ENCODE assay signal across 26 cellular contexts in genomic region chr6:108665495-108666196, GRCh38.
DNase-seq lines count a peak whose midpoint lies in the region; ATAC-seq, FAIRE-seq and TF ChIP-seq lines count a peak whose summit lies in the region.
"Had no signal": no experiment of that assay in that cellular context is flagged by ENCODE, and none has a peak within 500 bp of the region (broad histone marks: within the 10 kb centered on the region; RNA-seq: fewer than 3 reads in every experiment).

No MANE protein-coding gene starts in this region.

- H3K9ac ChIP-seq in HepG2 (ENCODE audit: insufficient read depth, low read depth, low read length) (no peak overlapping the region), PC-3 (ENCODE audit: low read length) (no peak overlapping the region)

- TF ChIP-seq CTCF in HepG2 (CRISPR knock-in tag; IDR thresholded peaks at IDR 0.05): no peak
- no peak for TF ChIP-seq CTCF in right lobe of liver (IDR thresholded peaks at IDR 0.05)
- TF ChIP-seq CTCF in PC-3 (conservative IDR thresholded peaks at IDR 0.05; ENCODE audit: low read depth, low read length): no peak
- no peak for TF ChIP-seq CTCF in OCI-LY7 (conservative IDR thresholded peaks at IDR 0.05; ENCODE audit: low read length)
- TF ChIP-seq CTCF in coronary artery (IDR thresholded peaks at IDR 0.05): no peak
- TF ChIP-seq CTCF in tibial artery (IDR thresholded peaks at IDR 0.05): no peak

- H3K27ac ChIP-seq in HepG2 (ENCODE audit: extremely low read length, insufficient read depth, low read length) (no peak overlapping the region), right lobe of liver (no peak overlapping the region), PC-3 (ENCODE audit: low read length) (0 out of 2 replicates have a peak overlapping the region, but pooled peaks have one; percentile 2), epithelial cell of prostate (peak overlapping the region; percentile 11), OCI-LY7 (ENCODE audit: low read depth, low read length, poor library complexity, severe bottlenecking) (no peak overlapping the region), coronary artery (no peak overlapping the region), tibial artery (no peak overlapping the region)
- H3K27ac ChIP-seq: adrenal gland, brain microvascular endothelial cell, HL-60 had no signal

- H3K4me3 ChIP-seq in HepG2 (replicated peaks in 1 of 3; ENCODE audit: insufficient read depth in 1 of 3, low read depth in 2 of 3, low read length in 3 of 3) (no peak overlapping the region), right lobe of liver (no peak overlapping the region), PC-3 (ENCODE audit: low read length) (no peak overlapping the region), OCI-LY7 (ENCODE audit: low read depth, low read length, poor library complexity, severe bottlenecking) (no peak overlapping the region), coronary artery (no peak overlapping the region), tibial artery (no peak overlapping the region)
- H3K4me3 ChIP-seq: adrenal gland had no signal

- H3K4me2 ChIP-seq in HepG2 (ENCODE audit: low read depth, low read length) (no peak overlapping the region), PC-3 (ENCODE audit: low read length) (no peak overlapping the region), OCI-LY7 (ENCODE audit: low read length) (no peak overlapping the region)

- CTCF ChIA-PET in HepG2 (lab: Yijun Ruan, JAX; ENCODE audit: low intra/inter-chr PET ratio, low total read pairs) (no interaction called here), PC-3 (lab: Charles Lee) (no interaction called here), OCI-LY7 (lab: Charles Lee; ENCODE audit: unreplicated experiment) (no interaction called here)

- no peak for TF ChIP-seq POLR2A in HepG2 (IDR thresholded peaks at IDR 0.05; ENCODE audit: insufficient read depth in 1 of 2, low read depth in 2 of 2, low read length in 2 of 2)
- no peak for TF ChIP-seq POLR2A in right lobe of liver (IDR thresholded peaks at IDR 0.05)

- ATAC-seq in HepG2 (no peak), right lobe of liver (no peak), PC-3 (no peak)
- ATAC-seq: left lobe of liver; naive thymus-derived CD8-positive, alpha-beta T cell had no signal

- H3K27me3 ChIP-seq in HepG2 (ENCODE audit: control insufficient read depth in 1 of 2, insufficient read depth in 2 of 2, low read length in 2 of 2): no peaks in the 10 kb centered on the region
- no peaks in the 10 kb centered on the region for H3K27me3 ChIP-seq in right lobe of liver
- no peaks in the 10 kb centered on the region for H3K27me3 ChIP-seq in PC-3 (ENCODE audit: low read length)
- H3K27me3 ChIP-seq in tibial artery: no peaks in the 10 kb centered on the region
- H3K27me3 ChIP-seq: adrenal gland, brain microvascular endothelial cell had no signal

- FAIRE-seq in HepG2 (lab: Jason Lieb, UNC): no peak
- FAIRE-seq: small intestine had no signal

- no peak for TF ChIP-seq EP300 in HepG2 (IDR thresholded peaks at IDR 0.05; ENCODE audit: low read depth in 2 of 2, low read length in 2 of 2)
- TF ChIP-seq EP300 in HepG2 (CRISPR knock-in tag; IDR thresholded peaks at IDR 0.05; ENCODE audit: borderline replicate concordance): no peak

- DNase-seq in HepG2 (ENCODE audit: low spot score) (no peak), right lobe of liver (no peak), PC-3 (peak; percentile 18), epithelial cell of prostate (ENCODE audit: low read depth, low spot score) (no peak), OCI-LY7 (ENCODE audit: low spot score) (no peak), coronary artery (ENCODE audit: low spot score) (no peak), tibial artery (no peak)
- DNase-seq: activated B cell treated with CpG ODN at 0.5 μM for 24 hours; activated effector memory CD4-positive, alpha-beta T cell treated with Interleukin-2 at 50 U/mL for 16 hours; adrenal gland; brain microvascular endothelial cell; effector memory CD4-positive, alpha-beta T cell; foreskin melanocyte; H7; naive thymus-derived CD8-positive, alpha-beta T cell; NCI-H1105 treated with DMSO at 0.1 percent for 48 hours; NCI-H2029 treated with DMSO at 0.1 percent for 48 hours; NCI-H345; NCI-H82; SIG-M5; small intestine; stimulated activated CD4-positive, alpha-beta T cell treated with anti-CD3 and anti-CD28 coated beads, Interleukin-2, amount 100 ng/mL, for 48 hours; stimulated activated naive CD4-positive, alpha-beta T cell; SW 1271 had no signal

- no peak for TF ChIP-seq RAD21 in HepG2 (CRISPR knock-in tag; IDR thresholded peaks at IDR 0.05)

- H3K36me3 ChIP-seq in HepG2 (replicated peaks in 1 of 2; ENCODE audit: control insufficient read depth in 1 of 2, insufficient read depth in 2 of 2, low read length in 2 of 2) (peaks cover 8 to 44% of the 10 kb centered on the region in 2 experiments; a peak in 4 of 5 replicates), right lobe of liver (peaks cover 0 to 29% (median 5%) of the 10 kb centered on the region in 4 donors), PC-3 (ENCODE audit: low read depth, low read length) (peaks cover 14% of the 10 kb centered on the region), OCI-LY7 (ENCODE audit: insufficient read depth, low read length) (no peaks in the 10 kb centered on the region), tibial artery (peaks cover 34 to 51% (median 38%) of the 10 kb centered on the region in 3 donors)

- H3F3A ChIP-seq in PC-3 (ENCODE audit: low read length, unreplicated experiment): no peaks in the 10 kb centered on the region

- no peaks in the 10 kb centered on the region for H3K9me2 ChIP-seq in PC-3 (replicated peaks; ENCODE audit: low read length)
- no peaks in the 10 kb centered on the region for H3K9me2 ChIP-seq in OCI-LY7 (ENCODE audit: insufficient read depth, low read length)

- H3K79me2 ChIP-seq in HepG2 (ENCODE audit: insufficient read depth, low read length) (peaks cover 26% of the 10 kb centered on the region), PC-3 (ENCODE audit: low read length) (peaks cover 73% of the 10 kb centered on the region), OCI-LY7 (ENCODE audit: insufficient read depth, low read depth, low read length) (no peaks in the 10 kb centered on the region)

- H3K9me3 ChIP-seq in HepG2 (ENCODE audit: low read length) (no peaks in the 10 kb centered on the region), right lobe of liver (no peaks in the 10 kb centered on the region), PC-3 (ENCODE audit: low read length) (no peaks in the 10 kb centered on the region), OCI-LY7 (ENCODE audit: low read length) (no peaks in the 10 kb centered on the region), tibial artery (no peaks in the 10 kb centered on the region)
- H3K9me3 ChIP-seq: adrenal gland had no signal

- no peak overlapping the region for H2AFZ ChIP-seq in HepG2 (ENCODE audit: low read length)
- no peak overlapping the region for H2AFZ ChIP-seq in PC-3 (ENCODE audit: low read length)
- H2AFZ ChIP-seq in OCI-LY7 (ENCODE audit: low read length): no peak overlapping the region

- 96% methylated on average over 3 of the region's 3 CpGs for WGBS in HepG2 (ENCODE audit: low lambda C conversion rate)
- WGBS in right lobe of liver (ENCODE audit: insufficient coverage, low coverage, low lambda C conversion rate, missing lambda C conversion rate): 80% methylated on average over 3 of the region's 3 CpGs

- H3K4me1 ChIP-seq in HepG2 (ENCODE audit: insufficient read depth, low read length) (no peaks in the 10 kb centered on the region), right lobe of liver (peaks cover 0 to 12% (median 4%) of the 10 kb centered on the region in 4 donors), PC-3 (ENCODE audit: insufficient read depth, low read length) (peaks cover 27% of the 10 kb centered on the region), OCI-LY7 (ENCODE audit: insufficient read depth, low read length, poor library complexity, severe bottlenecking) (no peaks in the 10 kb centered on the region), tibial artery (peaks cover 0 to 84% (median 37%) of the 10 kb centered on the region in 4 donors)

- in situ Hi-C loops in HepG2 (cut with HindIII; ENCODE audit: extremely low pct_ligation_motif_present, low pct_unique_long_range_greater_than_20kb): no loop called here

- intact Hi-C loops in HepG2 (cut with micrococcal nuclease; ENCODE audit: unreplicated experiment) (no loop called here), right lobe of liver (cut with DNase I) (no loop called here), PC-3 (cut with micrococcal nuclease) (no loop called here), OCI-LY7 (cut with micrococcal nuclease; ENCODE audit: unreplicated experiment) (no loop called here), tibial artery (cut with DNase I; ENCODE audit: low total_unique reads) (no loop called here)

- BruUV-seq in HepG2 (replicated peaks; lab: Mats Ljungman, UMichigan) (TSS peak; percentile 16), PC-3 (replicated peaks; lab: Mats Ljungman, UMichigan) (TSS peak; percentile 11), OCI-LY7 (replicated peaks; lab: Mats Ljungman, UMichigan) (no TSS peak)

- POLR2A ChIA-PET in HepG2 (lab: Yijun Ruan, JAX) (no interaction called here), PC-3 (lab: Charles Lee; ENCODE audit: unreplicated experiment) (no interaction called here), OCI-LY7 (lab: Charles Lee) (interaction anchor here (0.7 kb wide), 1 partner anchor 46 kb away, joined by 3 read pairs; no protein-coding TSS in a partner anchor)

- H4K20me1 ChIP-seq in HepG2 (ENCODE audit: insufficient read depth, low read length) (peaks cover 12% of the 10 kb centered on the region; the same call in 1 of the 2 replicates), PC-3 (ENCODE audit: low read length) (no peaks in the 10 kb centered on the region), OCI-LY7 (ENCODE audit: insufficient read depth, low read length) (no peaks in the 10 kb centered on the region)

TF ChIP-seq in HepG2, 621 proteins besides CTCF, POLR2A, EP300 and RAD21:
- TF ChIP-seq TFDP2 (CRISPR knock-in tag; IDR thresholded peaks at IDR 0.05): no peak
- no peak for TF ChIP-seq ZNF337 (CRISPR knock-in tag; IDR thresholded peaks at IDR 0.05; ENCODE audit: borderline replicate concordance, low read depth)
- TF ChIP-seq SALL1 (CRISPR knock-in tag; IDR thresholded peaks at IDR 0.05): no peak
- no peak for TF ChIP-seq BHLHE40 (IDR thresholded peaks at IDR 0.05; ENCODE audit: low read length)
- no peak for TF ChIP-seq HOXA3 (CRISPR knock-in tag; IDR thresholded peaks at IDR 0.05)
- TF ChIP-seq ZNF569 (CRISPR knock-in tag; IDR thresholded peaks at IDR 0.05; ENCODE audit: borderline replicate concordance): no peak
- TF ChIP-seq REXO4 (CRISPR knock-in tag; IDR thresholded peaks at IDR 0.05; ENCODE audit: borderline replicate concordance): no peak

Comparison
In these comparisons a context has a peak if more than half of its experiments do, and no peak if none do; other contexts are left out.
1. H3K27ac ChIP-seq: peak in PC-3 (single experiment) and epithelial cell of prostate (single experiment); none in HepG2 (single experiment), right lobe of liver (0 of 3), OCI-LY7 (single experiment), coronary artery (0 of 2) and tibial artery (0 of 2).